14 cellular contexts compared by ENCODE assay signal in genomic region chr10:71581376-71581775, GRCh38.
DNase-seq lines count a peak whose midpoint lies in the region; ATAC-seq and TF ChIP-seq lines count a peak whose summit lies in the region.
"Had no signal": no experiment of that assay in that cellular context is flagged by ENCODE, and none has a peak within 500 bp of the region (broad histone marks: within the 10 kb centered on the region; RNA-seq: fewer than 3 reads in every experiment).

No MANE protein-coding gene starts in this region.

- H3K4me1 ChIP-seq in SJCRH30, result peaks cover 6% of the 10 kb centered on the region

- POLR2A ChIA-PET in RWPE1 (lab: Yijun Ruan, JAX; ENCODE audit: low non-redundant PET), result no interaction called here

- intact Hi-C loops in sciatic nerve (cut with DNase I), result no loop called here

- H3K36me3 ChIP-seq in SJCRH30, result no peaks in the 10 kb centered on the region

- CTCF ChIA-PET in RWPE1 (lab: Yijun Ruan, JAX), result no interaction called here

- H3K4me3 ChIP-seq in SJCRH30, result no peak overlapping the region

- no peak for ATAC-seq in sciatic nerve
- ATAC-seq: CD8-positive, alpha-beta T cell had no signal

- peak; percentile 62 to 79 for DNase-seq in SJCRH30
- DNase-seq in globus pallidus (ENCODE audit: low spot score), result peak; percentile 93
- peak in 48 of 56 donors; percentile 12 to 86 (median 60) for DNase-seq in nucleus accumbens (lab: John Stamatoyannopoulos, UW)
- no peak for DNase-seq in SKM-1 treated with dmso at 0.1 percent for 144 hours (lab: John Stamatoyannopoulos, UW; ENCODE audit: unreplicated experiment)
- no peak for DNase-seq in RWPE1 (ENCODE audit: low spot score)
- DNase-seq in sciatic nerve (ENCODE audit: low spot score), result no peak
- DNase-seq: CD8-positive, alpha-beta T cell; DMS79; KG1; NCI-H1436 treated with DMSO at 0.1 percent for 48 hours; NCI-H2081; NCI-H510A; Right ventricle myocardium superior had no signal

- no peak overlapping the region for H3K27ac ChIP-seq in SJCRH30
- peak overlapping the region; percentile 98 for H3K27ac ChIP-seq in temporal lobe (ENCODE audit: low read depth, low read length)
- no peak overlapping the region for H3K27ac ChIP-seq in RWPE1

- H3K27me3 ChIP-seq in SJCRH30, result no peaks in the 10 kb centered on the region

- no peak for TF ChIP-seq CTCF in RWPE1 (conservative IDR thresholded peaks at IDR 0.05; ENCODE audit: low read depth)

- H3K9me3 ChIP-seq in SJCRH30 (replicated peaks), result no peaks in the 10 kb centered on the region

Comparison
In these comparisons a context has a peak if more than half of its experiments do, and no peak if none do; other contexts are left out.
1. DNase-seq: peak in SJCRH30 (2 of 2), globus pallidus (single experiment) and nucleus accumbens (48 of 56); none in SKM-1 treated with dmso at 0.1 percent for 144 hours (single experiment), RWPE1 (single experiment) and sciatic nerve (single experiment).